In the genomic region with DNA sequence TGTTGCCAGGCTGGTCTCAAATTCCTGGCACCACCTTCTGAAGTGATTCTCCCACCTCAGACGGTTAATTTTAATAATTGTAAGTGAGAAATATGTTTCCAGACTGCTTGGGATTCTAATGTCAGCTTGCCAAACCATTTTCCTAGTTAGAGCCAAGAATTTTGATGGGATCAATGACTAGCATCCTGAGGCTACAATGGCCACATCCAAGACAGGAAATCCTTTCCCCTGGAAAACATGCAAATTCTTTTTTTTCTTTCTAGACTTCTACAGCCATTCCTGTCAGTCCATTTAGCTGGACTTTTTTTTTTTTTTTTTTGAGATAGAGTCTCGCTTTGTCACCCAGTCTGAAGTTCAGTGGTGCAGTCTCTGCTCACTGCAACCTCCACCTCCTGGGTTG, we compare ENCODE assay signal across 20 cellular contexts. TPM values are rescaled to one million over a fixed set of nuclear protein-coding genes. Genes with fewer than 3 reads are reported as not detected.
A peak's percentile ranks its signal among the peaks of the same experiment; 100 is the strongest.
DNase-seq lines count a peak whose midpoint lies in the region; ATAC-seq and TF ChIP-seq lines count a peak whose summit lies in the region.
"Had no signal": no experiment of that assay in that cellular context is flagged by ENCODE, and none has a peak within 500 bp of the region (broad histone marks: within the 10 kb centered on the region; RNA-seq: fewer than 3 reads in every experiment).

No MANE protein-coding gene starts in this region.

- no peak overlapping the region for H3K27ac Mint-ChIP-seq in GM23338
- H3K27ac Mint-ChIP-seq: CD14-positive monocyte had no signal

- intact Hi-C loops in posterior cingulate gyrus (cut with DNase I), result loop anchor here (5.0 kb wide), 1 partner anchor 148 kb away; no protein-coding TSS in a partner anchor

- no peaks in the 10 kb centered on the region for H3K9me3 Mint-ChIP-seq in GM23338
- H3K9me3 Mint-ChIP-seq: CD14-positive monocyte had no signal

- TF ChIP-seq CTCF in GM23338 (conservative IDR thresholded peaks at IDR 0.05; ENCODE audit: low read depth in 2 of 2), result no peak
- TF ChIP-seq CTCF in fibroblast of pulmonary artery (IDR thresholded peaks at IDR 0.05; ENCODE audit: low read length, missing control alignments), result no peak
- no peak for TF ChIP-seq CTCF in Peyer's patch (IDR thresholded peaks at IDR 0.05)

- DNase-seq in GM23338 (ENCODE audit: low spot score), result no peak
- peak; percentile 21 for DNase-seq in astrocyte of the hippocampus (ENCODE audit: low read depth, low spot score)
- DNase-seq in fibroblast of pulmonary artery (ENCODE audit: low read depth), result peak; percentile 59
- no peak for DNase-seq in activated CD4-positive, alpha-beta T cell treated with anti-CD3 and anti-CD28 coated beads, Interleukin-2, amount 50 U/mL, for 48 hours
- DNase-seq in posterior cingulate gyrus, result no peak
- no peak for DNase-seq in Peyer's patch
- DNase-seq: ACHN, DND-41, GOT3, KBM-7, NCI-H1105 treated with DMSO at 0.1 percent for 48 hours, NCI-H1694, NCI-H2081 treated with DMSO at 0.1 percent for 48 hours, NCI-H446 treated with DMSO at 0.1 percent for 48 hours, NCI-H69 had no signal

- H3F3A ChIP-seq in GM23338 (replicated peaks; ENCODE audit: low read depth), result peaks cover 71% of the 10 kb centered on the region

- ATAC-seq in GM23338 (no peak), HG03025 (IDR thresholded peaks at IDR 0.05; ENCODE audit: low FRiP score, unreplicated experiment) (no peak)
- ATAC-seq: HCT116, HepG2, Right ventricle myocardium inferior had no signal

- peaks cover 77% of the 10 kb centered on the region for H3K79me2 ChIP-seq in GM23338 (replicated peaks; ENCODE audit: insufficient read depth)

- H3K27ac ChIP-seq in GM23338 (ENCODE audit: low read depth) (peak overlapping the region; percentile 91), Peyer's patch (no peak overlapping the region)

- peaks cover 20% of the 10 kb centered on the region for H3K27me3 Mint-ChIP-seq in GM23338 (ENCODE audit: insufficient read depth, low read depth, poor library complexity)

- peaks cover 94% of the 10 kb centered on the region for H3K36me3 Mint-ChIP-seq in GM23338 (ENCODE audit: low read depth)
- H3K36me3 Mint-ChIP-seq: CD14-positive monocyte had no signal

- H3K9me3 ChIP-seq in Peyer's patch, result no peaks in the 10 kb centered on the region

- no peak for TF ChIP-seq POLR2A in Peyer's patch (IDR thresholded peaks at IDR 0.05)

- H4K20me1 ChIP-seq in GM23338 (replicated peaks; ENCODE audit: insufficient read depth), result peaks cover 49% of the 10 kb centered on the region

- H3K4me1 ChIP-seq in GM23338 (ENCODE audit: insufficient read depth), result peaks cover 36% of the 10 kb centered on the region
- H3K4me1 ChIP-seq in Peyer's patch, result peaks cover 0 to 3% (median 0%) of the 10 kb centered on the region in 4 donors

- H3K4me3 ChIP-seq in GM23338 (no peak overlapping the region), fibroblast of pulmonary artery (replicated peaks; ENCODE audit: low read depth, low read length) (no peak overlapping the region), Peyer's patch (no peak overlapping the region)

- no peaks in the 10 kb centered on the region for H3K9me2 ChIP-seq in GM23338 (ENCODE audit: insufficient read depth)

- H3K4me1 Mint-ChIP-seq in GM23338, result peaks cover 44% of the 10 kb centered on the region
- H3K4me1 Mint-ChIP-seq: CD14-positive monocyte had no signal

- H3K36me3 ChIP-seq in GM23338 (ENCODE audit: insufficient read depth), result peaks cover 41% of the 10 kb centered on the region
- no peaks in the 10 kb centered on the region for H3K36me3 ChIP-seq in Peyer's patch

- H3K27me3 ChIP-seq in GM23338 (ENCODE audit: insufficient read depth) (no peaks in the 10 kb centered on the region), Peyer's patch (no peaks in the 10 kb centered on the region)

- no peak overlapping the region for H3K4me3 Mint-ChIP-seq in GM23338
- H3K4me3 Mint-ChIP-seq: CD14-positive monocyte had no signal

- H2AFZ ChIP-seq in GM23338, result no peak overlapping the region

- H3K4me2 ChIP-seq in GM23338, result no peak overlapping the region

TF ChIP-seq in GM23338, 12 proteins besides CTCF, POLR2A, EP300 and RAD21 (continues in another document):
- TF ChIP-seq EZH2phosphoT487 (IDR thresholded peaks at IDR 0.05; ENCODE audit: unreplicated experiment) (no peak), EZH2 (IDR thresholded peaks at IDR 0.05; ENCODE audit: low read depth, unreplicated experiment) (no peak), CREB1 (CRISPR knock-in tag; IDR thresholded peaks at IDR 0.05; ENCODE audit: low read depth) (no peak), ZNF114 (CRISPR knock-in tag; IDR thresholded peaks at IDR 0.05) (no peak), ETS1 (IDR thresholded peaks at IDR 0.05) (no peak), JUNB (IDR thresholded peaks at IDR 0.05; ENCODE audit: unreplicated experiment) (no peak)
- TF ChIP-seq, protein P1, sequence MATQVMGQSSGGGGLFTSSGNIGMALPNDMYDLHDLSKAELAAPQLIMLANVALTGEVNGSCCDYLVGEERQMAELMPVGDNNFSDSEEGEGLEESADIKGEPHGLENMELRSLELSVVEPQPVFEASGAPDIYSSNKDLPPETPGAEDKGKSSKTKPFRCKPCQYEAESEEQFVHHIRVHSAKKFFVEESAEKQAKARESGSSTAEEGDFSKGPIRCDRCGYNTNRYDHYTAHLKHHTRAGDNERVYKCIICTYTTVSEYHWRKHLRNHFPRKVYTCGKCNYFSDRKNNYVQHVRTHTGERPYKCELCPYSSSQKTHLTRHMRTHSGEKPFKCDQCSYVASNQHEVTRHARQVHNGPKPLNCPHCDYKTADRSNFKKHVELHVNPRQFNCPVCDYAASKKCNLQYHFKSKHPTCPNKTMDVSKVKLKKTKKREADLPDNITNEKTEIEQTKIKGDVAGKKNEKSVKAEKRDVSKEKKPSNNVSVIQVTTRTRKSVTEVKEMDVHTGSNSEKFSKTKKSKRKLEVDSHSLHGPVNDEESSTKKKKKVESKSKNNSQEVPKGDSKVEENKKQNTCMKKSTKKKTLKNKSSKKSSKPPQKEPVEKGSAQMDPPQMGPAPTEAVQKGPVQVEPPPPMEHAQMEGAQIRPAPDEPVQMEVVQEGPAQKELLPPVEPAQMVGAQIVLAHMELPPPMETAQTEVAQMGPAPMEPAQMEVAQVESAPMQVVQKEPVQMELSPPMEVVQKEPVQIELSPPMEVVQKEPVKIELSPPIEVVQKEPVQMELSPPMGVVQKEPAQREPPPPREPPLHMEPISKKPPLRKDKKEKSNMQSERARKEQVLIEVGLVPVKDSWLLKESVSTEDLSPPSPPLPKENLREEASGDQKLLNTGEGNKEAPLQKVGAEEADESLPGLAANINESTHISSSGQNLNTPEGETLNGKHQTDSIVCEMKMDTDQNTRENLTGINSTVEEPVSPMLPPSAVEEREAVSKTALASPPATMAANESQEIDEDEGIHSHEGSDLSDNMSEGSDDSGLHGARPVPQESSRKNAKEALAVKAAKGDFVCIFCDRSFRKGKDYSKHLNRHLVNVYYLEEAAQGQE (IDR thresholded peaks at IDR 0.05; ENCODE audit: unreplicated experiment), result no peak

RNA-seq across cellular contexts. Expression of gene IGF2BP1, which starts 32.7 kb away (rescaled TPM):
- 231 and 249 TPM in 2 replicates for total RNA-seq in GM23338 (2014; rRNA removed; shearing (Covaris generic))
- 66.1 and 68.6 TPM in 2 replicates for polyA plus RNA-seq in GM23338 (2016; fragmentation: Nextera tagmentation; extraction: Ambion mirVana)
- total RNA-seq in Peyer's patch, result under 1 TPM in 1 of 4 donors, not detected in 3; 0.54 TPM
- total RNA-seq: Right ventricle myocardium inferior had no signal
- polyA plus RNA-seq: CD14-positive monocyte had no signal

Comparison
In these comparisons a context has a peak if more than half of its experiments do, and no peak if none do; other contexts are left out.
1. DNase-seq: peak in astrocyte of the hippocampus (single experiment) and fibroblast of pulmonary artery (single experiment); none in GM23338 (single experiment), activated CD4-positive, alpha-beta T cell treated with anti-CD3 and anti-CD28 coated beads, Interleukin-2, amount 50 U/mL, for 48 hours (0 of 2), posterior cingulate gyrus (0 of 10) and Peyer's patch (0 of 3).
2. RNA of gene IGF2BP1, which starts 32.7 kb away (total RNA-seq): 231 to 249 TPM in GM23338; 0.54 TPM in Peyer's patch; every median in the first group is over 100 times any median in the second.